Comparison of ENCODE assay signal across 23 cellular contexts in genomic region chr1:96256391-96256790, GRCh38.
"Had no signal": no experiment of that assay in that cellular context is flagged by ENCODE, and none has a peak within 500 bp of the region (broad histone marks: within the 10 kb centered on the region; RNA-seq: fewer than 3 reads in every experiment).

No MANE protein-coding gene starts in this region.

- H3K9me3 Mint-ChIP-seq: memory B cell had no signal

- H3K79me2 ChIP-seq: parathyroid adenoma had no signal

- H3K27ac ChIP-seq: gastrocnemius medialis, left lung, lower lobe of right lung, parathyroid adenoma, prostate gland, right lobe of liver, thoracic aorta had no signal

- H3K4me3 ChIP-seq: gastrocnemius medialis, left lung, lower lobe of right lung, prostate gland, right lobe of liver, thoracic aorta, uterus had no signal

- H3K9me3 ChIP-seq: gastrocnemius medialis, left lung, lower lobe of right lung, prostate gland, right lobe of liver, thoracic aorta had no signal

- ATAC-seq: esophagus mucosa; gastrocnemius medialis; left lung; lower lobe of right lung; natural killer cell treated with Interleukin-12 subunit alpha and Interleukin-12 subunit beta and Interleukin-15 and Interleukin-18, amount 100 ng/mL, for 72 hours; right lobe of liver; stimulated activated naive B cell treated with anti-CD40 and anti-IgM and Interleukin-4, amounts not matched to agents 10 μg/mL and 1 μg/mL and 100 μg/mL, for 72 hours; stimulated activated naive CD8-positive, alpha-beta T cell treated with anti-CD3 and anti-CD28 coated beads, Interleukin-15, amount 100 ng/mL, for 72 hours had no signal

- H3K4me1 Mint-ChIP-seq: memory B cell; stimulated activated naive B cell treated with anti-CD40 and anti-IgM and Interleukin-4, amounts not matched to agents 10 μg/mL and 1 μg/mL and 100 μg/mL, for 72 hours; stimulated activated naive CD8-positive, alpha-beta T cell treated with anti-CD3 and anti-CD28 coated beads, Interleukin-15, amount 100 ng/mL, for 72 hours had no signal

- H2AFZ ChIP-seq: parathyroid adenoma had no signal

- H3K27ac Mint-ChIP-seq: memory B cell; natural killer cell treated with Interleukin-12 subunit alpha and Interleukin-12 subunit beta and Interleukin-15 and Interleukin-18, amount 100 ng/mL, for 72 hours; stimulated activated naive B cell treated with anti-CD40 and anti-IgM and Interleukin-4, amounts not matched to agents 10 μg/mL and 1 μg/mL and 100 μg/mL, for 72 hours; stimulated activated naive CD8-positive, alpha-beta T cell treated with anti-CD3 and anti-CD28 coated beads, Interleukin-15, amount 100 ng/mL, for 72 hours had no signal

- H3K9ac ChIP-seq: parathyroid adenoma had no signal

- H3K36me3 Mint-ChIP-seq: memory B cell; stimulated activated naive B cell treated with anti-CD40 and anti-IgM and Interleukin-4, amounts not matched to agents 10 μg/mL and 1 μg/mL and 100 μg/mL, for 72 hours had no signal

- DNase-seq: central memory CD4-positive, alpha-beta T cell; cortex of kidney; effector memory CD4-positive, alpha-beta T cell; gastrocnemius medialis; left lung; lower lobe of right lung; midbrain; occipital lobe; retina; right lobe of liver; stimulated activated CD4-positive, alpha-beta T cell treated with anti-CD3 and anti-CD28 coated beads, Interleukin-2, amount 100 ng/mL, for 24 hours; stimulated activated CD4-positive, alpha-beta T cell treated with anti-CD3 and anti-CD28 coated beads, Interleukin-4, amount 100 ng/mL, for 4 hours; stimulated activated naive B cell treated with anti-CD40 and anti-IgM and Interleukin-4, amounts not matched to agents 10 μg/mL and 1 μg/mL and 100 μg/mL, for 72 hours; stimulated activated naive CD8-positive, alpha-beta T cell treated with anti-CD3 and anti-CD28 coated beads, Interleukin-15, amount 100 ng/mL, for 72 hours; substantia nigra; trophoblast cell; uterus had no signal

- H3K27me3 ChIP-seq: gastrocnemius medialis, left lung, right lobe of liver, uterus had no signal

- H3K36me3 ChIP-seq: gastrocnemius medialis, left lung, lower lobe of right lung, prostate gland, right lobe of liver, thoracic aorta, uterus had no signal

- H3K4me1 ChIP-seq: gastrocnemius medialis, left lung, lower lobe of right lung, parathyroid adenoma, prostate gland, right lobe of liver, uterus had no signal

- H3K27me3 Mint-ChIP-seq: natural killer cell treated with Interleukin-12 subunit alpha and Interleukin-12 subunit beta and Interleukin-15 and Interleukin-18, amount 100 ng/mL, for 72 hours; stimulated activated naive B cell treated with anti-CD40 and anti-IgM and Interleukin-4, amounts not matched to agents 10 μg/mL and 1 μg/mL and 100 μg/mL, for 72 hours; stimulated activated naive CD8-positive, alpha-beta T cell treated with anti-CD3 and anti-CD28 coated beads, Interleukin-15, amount 100 ng/mL, for 72 hours had no signal

- H3K4me3 Mint-ChIP-seq: memory B cell; natural killer cell treated with Interleukin-12 subunit alpha and Interleukin-12 subunit beta and Interleukin-15 and Interleukin-18, amount 100 ng/mL, for 72 hours; stimulated activated naive B cell treated with anti-CD40 and anti-IgM and Interleukin-4, amounts not matched to agents 10 μg/mL and 1 μg/mL and 100 μg/mL, for 72 hours; stimulated activated naive CD8-positive, alpha-beta T cell treated with anti-CD3 and anti-CD28 coated beads, Interleukin-15, amount 100 ng/mL, for 72 hours had no signal
